11 cellular contexts compared by ENCODE assay signal in genomic region chr9:13034696-13035006, GRCh38.
DNase-seq lines count a peak whose midpoint lies in the region; ATAC-seq and TF ChIP-seq lines count a peak whose summit lies in the region.
"Had no signal": no experiment of that assay in that cellular context is flagged by ENCODE, and none has a peak within 500 bp of the region (broad histone marks: within the 10 kb centered on the region; RNA-seq: fewer than 3 reads in every experiment).

No MANE protein-coding gene starts in this region.

- ATAC-seq in activated naive CD8-positive, alpha-beta T cell treated with anti-CD3 and anti-CD28 coated beads, Interleukin-2, amount 50 U/mL, for 24 hours = no peak
- no peak for ATAC-seq in HG02588 (IDR thresholded peaks at IDR 0.05; ENCODE audit: unreplicated experiment)

- no peak for TF ChIP-seq POLR2A in adrenal gland (IDR thresholded peaks at IDR 0.05)

- H3K4me1 Mint-ChIP-seq in chondrocyte (ENCODE audit: low read depth) = peaks cover 29% of the 10 kb centered on the region
- no peaks in the 10 kb centered on the region for H3K4me1 Mint-ChIP-seq in activated naive CD8-positive, alpha-beta T cell treated with anti-CD3 and anti-CD28 coated beads, Interleukin-2, amount 50 U/mL, for 24 hours
- H3K4me1 Mint-ChIP-seq: activated naive CD8-positive, alpha-beta T cell treated with anti-CD3 and anti-CD28 coated beads for 36 hours had no signal

- H2AFZ ChIP-seq in neuron (ENCODE audit: low read depth, low read length) = peak overlapping the region; percentile 33

- H3K4me1 ChIP-seq in neuron (ENCODE audit: insufficient read depth, low read length) (peaks cover 2% of the 10 kb centered on the region), adrenal gland (replicated peaks in 1 of 2) (no peaks in the 10 kb centered on the region)

- peak overlapping the region; percentile 71 for H3K4me3 Mint-ChIP-seq in chondrocyte (ENCODE audit: unreplicated experiment)
- no peak overlapping the region for H3K4me3 Mint-ChIP-seq in activated naive CD8-positive, alpha-beta T cell treated with anti-CD3 and anti-CD28 coated beads, Interleukin-2, amount 50 U/mL, for 24 hours
- H3K4me3 Mint-ChIP-seq: activated naive CD8-positive, alpha-beta T cell treated with anti-CD3 and anti-CD28 coated beads for 36 hours; endodermal cell had no signal

- H3K9me3 ChIP-seq in neuron (ENCODE audit: low read length) (no peaks in the 10 kb centered on the region), adrenal gland (replicated peaks in 1 of 3) (no peaks in the 10 kb centered on the region)

- H3K36me3 Mint-ChIP-seq in chondrocyte (ENCODE audit: low read depth) = peaks cover 1% of the 10 kb centered on the region
- H3K36me3 Mint-ChIP-seq in activated naive CD8-positive, alpha-beta T cell treated with anti-CD3 and anti-CD28 coated beads, Interleukin-2, amount 50 U/mL, for 24 hours (ENCODE audit: low read depth) = no peaks in the 10 kb centered on the region
- H3K36me3 Mint-ChIP-seq: activated naive CD8-positive, alpha-beta T cell treated with anti-CD3 and anti-CD28 coated beads for 36 hours had no signal

- WGBS in adrenal gland, 4 donors = 29 to 38% (median 36%) methylated on average over 3 of the region's 3 CpGs

- intact Hi-C loops in adrenal gland (cut with DNase I) = loop anchor here in 1 of 2 donors (5.0 kb wide), 1 partner anchor 58 kb away; no protein-coding TSS in a partner anchor

- DNase-seq in EH (ENCODE audit: low read depth) (peak; percentile 1), NCI-H2196 (lab: John Stamatoyannopoulos, UW; ENCODE audit: unreplicated experiment) (peak; percentile 44), chondrocyte (ENCODE audit: low spot score) (no peak), T-helper 2 cell (no peak), adrenal gland (no peak)
- no peak for DNase-seq in activated naive CD8-positive, alpha-beta T cell treated with anti-CD3 and anti-CD28 coated beads, Interleukin-2, amount 50 U/mL, for 24 hours
- DNase-seq: activated CD8-positive, alpha-beta memory T cell treated with anti-CD3 and anti-CD28 coated beads for 24 hours; activated naive CD8-positive, alpha-beta T cell treated with anti-CD3 and anti-CD28 coated beads for 36 hours had no signal

- H3K27me3 ChIP-seq in neuron (ENCODE audit: insufficient read depth, low read length) (no peaks in the 10 kb centered on the region), adrenal gland (no peaks in the 10 kb centered on the region)

- H3K9me3 Mint-ChIP-seq in chondrocyte (ENCODE audit: low read depth) = no peaks in the 10 kb centered on the region
- peaks cover 4% of the 10 kb centered on the region for H3K9me3 Mint-ChIP-seq in activated naive CD8-positive, alpha-beta T cell treated with anti-CD3 and anti-CD28 coated beads, Interleukin-2, amount 50 U/mL, for 24 hours

- H3K27me3 Mint-ChIP-seq in chondrocyte (ENCODE audit: low read depth) = no peaks in the 10 kb centered on the region
- no peaks in the 10 kb centered on the region for H3K27me3 Mint-ChIP-seq in activated naive CD8-positive, alpha-beta T cell treated with anti-CD3 and anti-CD28 coated beads, Interleukin-2, amount 50 U/mL, for 24 hours
- H3K27me3 Mint-ChIP-seq: activated naive CD8-positive, alpha-beta T cell treated with anti-CD3 and anti-CD28 coated beads for 36 hours had no signal

- no peak for TF ChIP-seq CTCF in chondrocyte (IDR thresholded peaks at IDR 0.05)
- no peak for TF ChIP-seq CTCF in adrenal gland (IDR thresholded peaks at IDR 0.05)

- H3K36me3 ChIP-seq in neuron (ENCODE audit: insufficient read depth, low read length) (no peaks in the 10 kb centered on the region), adrenal gland (replicated peaks in 1 of 2) (no peaks in the 10 kb centered on the region)

- H3K4me3 ChIP-seq in neuron (ENCODE audit: low read length) (peak overlapping the region; percentile 27), adrenal gland (peak overlapping the region in 1 of 4 donors; percentile 26)

- no peak overlapping the region for H3K27ac ChIP-seq in adrenal gland

- peak overlapping the region; percentile 91 for H3K27ac Mint-ChIP-seq in chondrocyte (ENCODE audit: unreplicated experiment)
- no peak overlapping the region for H3K27ac Mint-ChIP-seq in activated naive CD8-positive, alpha-beta T cell treated with anti-CD3 and anti-CD28 coated beads, Interleukin-2, amount 50 U/mL, for 24 hours
- H3K27ac Mint-ChIP-seq: activated naive CD8-positive, alpha-beta T cell treated with anti-CD3 and anti-CD28 coated beads for 36 hours had no signal

Comparison
In these comparisons a context has a peak if more than half of its experiments do, and no peak if none do; other contexts are left out.
1. DNase-seq: peak in EH (single experiment) and NCI-H2196 (single experiment); none in chondrocyte (single experiment), T-helper 2 cell (0 of 5), activated naive CD8-positive, alpha-beta T cell treated with anti-CD3 and anti-CD28 coated beads, Interleukin-2, amount 50 U/mL, for 24 hours (single experiment) and adrenal gland (0 of 7).